1 cellular context compared by ENCODE assay signal in the genomic region with DNA sequence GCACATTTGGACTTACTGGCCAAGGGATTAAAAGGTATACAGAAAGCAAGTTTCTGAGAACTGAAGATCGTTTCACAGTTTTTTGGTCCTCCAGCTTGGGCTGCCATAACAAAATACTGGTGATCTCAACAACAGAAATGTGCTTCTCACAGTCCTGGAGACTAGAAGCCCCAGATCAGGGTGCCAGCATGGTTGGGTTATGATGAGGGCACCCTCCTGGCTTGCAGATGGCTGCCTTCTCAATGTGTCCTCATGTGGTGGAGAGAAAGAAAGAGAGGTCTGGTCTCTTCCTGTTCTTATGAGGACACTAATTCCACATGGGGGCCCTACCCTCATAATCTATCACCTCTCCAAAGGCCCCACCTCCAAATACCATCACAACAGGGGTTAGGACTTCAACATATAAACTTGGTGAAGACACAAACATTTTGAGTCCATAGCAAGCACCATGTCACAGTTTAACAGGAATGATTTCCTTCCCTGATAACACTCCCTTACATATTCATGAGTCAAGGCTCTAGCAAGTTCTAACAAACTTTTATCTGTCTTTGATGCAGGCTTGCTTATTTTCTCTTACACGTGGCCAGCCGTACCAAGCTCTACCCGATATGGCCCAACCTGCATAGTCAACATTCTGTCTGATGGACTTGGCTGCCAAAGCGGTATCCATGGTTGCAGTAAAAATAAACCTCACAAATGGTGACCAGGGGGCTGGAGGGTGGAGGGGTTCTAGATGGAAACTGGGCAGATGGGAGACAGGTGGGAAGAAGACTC.
TF ChIP-seq lines count a peak whose summit lies in the region.

No MANE protein-coding gene starts in this region.

TF ChIP-seq in K562, 482 proteins besides CTCF, POLR2A, EP300 and RAD21:
- no peak for TF ChIP-seq NCOA1 (IDR thresholded peaks at IDR 0.05; ENCODE audit: low read depth)
- TF ChIP-seq SMAD3 (CRISPR knock-in tag; conservative IDR thresholded peaks at IDR 0.05), result no peak
- TF ChIP-seq, protein P1, sequence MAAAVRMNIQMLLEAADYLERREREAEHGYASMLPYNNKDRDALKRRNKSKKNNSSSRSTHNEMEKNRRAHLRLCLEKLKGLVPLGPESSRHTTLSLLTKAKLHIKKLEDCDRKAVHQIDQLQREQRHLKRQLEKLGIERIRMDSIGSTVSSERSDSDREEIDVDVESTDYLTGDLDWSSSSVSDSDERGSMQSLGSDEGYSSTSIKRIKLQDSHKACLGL (CRISPR knock-in tag; IDR thresholded peaks at IDR 0.05; ENCODE audit: borderline replicate concordance, poor library complexity, severe bottlenecking), result no peak
- no peak for TF ChIP-seq ZNF239 (CRISPR knock-in tag; IDR thresholded peaks at IDR 0.05)
- TF ChIP-seq GTF2A2 (tag; IDR thresholded peaks at IDR 0.05), result no peak
- TF ChIP-seq, protein P2, sequence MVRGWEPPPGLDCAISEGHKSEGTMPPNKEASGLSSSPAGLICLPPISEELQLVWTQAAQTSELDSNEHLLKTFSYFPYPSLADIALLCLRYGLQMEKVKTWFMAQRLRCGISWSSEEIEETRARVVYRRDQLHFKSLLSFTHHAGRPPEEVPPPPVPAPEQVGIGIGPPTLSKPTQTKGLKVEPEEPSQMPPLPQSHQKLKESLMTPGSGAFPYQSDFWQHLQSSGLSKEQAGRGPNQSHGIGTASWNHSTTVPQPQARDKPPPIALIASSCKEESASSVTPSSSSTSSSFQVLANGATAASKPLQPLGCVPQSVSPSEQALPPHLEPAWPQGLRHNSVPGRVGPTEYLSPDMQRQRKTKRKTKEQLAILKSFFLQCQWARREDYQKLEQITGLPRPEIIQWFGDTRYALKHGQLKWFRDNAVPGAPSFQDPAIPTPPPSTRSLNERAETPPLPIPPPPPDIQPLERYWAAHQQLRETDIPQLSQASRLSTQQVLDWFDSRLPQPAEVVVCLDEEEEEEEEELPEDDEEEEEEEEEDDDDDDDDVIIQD (CRISPR knock-in tag; IDR thresholded peaks at IDR 0.05), result no peak
- TF ChIP-seq, protein P3, sequence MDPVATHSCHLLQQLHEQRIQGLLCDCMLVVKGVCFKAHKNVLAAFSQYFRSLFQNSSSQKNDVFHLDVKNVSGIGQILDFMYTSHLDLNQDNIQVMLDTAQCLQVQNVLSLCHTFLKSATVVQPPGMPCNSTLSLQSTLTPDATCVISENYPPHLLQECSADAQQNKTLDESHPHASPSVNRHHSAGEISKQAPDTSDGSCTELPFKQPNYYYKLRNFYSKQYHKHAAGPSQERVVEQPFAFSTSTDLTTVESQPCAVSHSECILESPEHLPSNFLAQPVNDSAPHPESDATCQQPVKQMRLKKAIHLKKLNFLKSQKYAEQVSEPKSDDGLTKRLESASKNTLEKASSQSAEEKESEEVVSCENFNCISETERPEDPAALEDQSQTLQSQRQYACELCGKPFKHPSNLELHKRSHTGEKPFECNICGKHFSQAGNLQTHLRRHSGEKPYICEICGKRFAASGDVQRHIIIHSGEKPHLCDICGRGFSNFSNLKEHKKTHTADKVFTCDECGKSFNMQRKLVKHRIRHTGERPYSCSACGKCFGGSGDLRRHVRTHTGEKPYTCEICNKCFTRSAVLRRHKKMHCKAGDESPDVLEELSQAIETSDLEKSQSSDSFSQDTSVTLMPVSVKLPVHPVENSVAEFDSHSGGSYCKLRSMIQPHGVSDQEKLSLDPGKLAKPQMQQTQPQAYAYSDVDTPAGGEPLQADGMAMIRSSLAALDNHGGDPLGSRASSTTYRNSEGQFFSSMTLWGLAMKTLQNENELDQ (CRISPR knock-in tag; IDR thresholded peaks at IDR 0.05; ENCODE audit: borderline replicate concordance), result no peak
- TF ChIP-seq CCAR2 (IDR thresholded peaks at IDR 0.05; ENCODE audit: low read depth, low read length), result no peak
- TF ChIP-seq HMGN3 (IDR thresholded peaks at IDR 0.05; ENCODE audit: borderline replicate concordance, extremely low read depth, insufficient read length, low read depth, low read length), result no peak
- TF ChIP-seq, protein P4, sequence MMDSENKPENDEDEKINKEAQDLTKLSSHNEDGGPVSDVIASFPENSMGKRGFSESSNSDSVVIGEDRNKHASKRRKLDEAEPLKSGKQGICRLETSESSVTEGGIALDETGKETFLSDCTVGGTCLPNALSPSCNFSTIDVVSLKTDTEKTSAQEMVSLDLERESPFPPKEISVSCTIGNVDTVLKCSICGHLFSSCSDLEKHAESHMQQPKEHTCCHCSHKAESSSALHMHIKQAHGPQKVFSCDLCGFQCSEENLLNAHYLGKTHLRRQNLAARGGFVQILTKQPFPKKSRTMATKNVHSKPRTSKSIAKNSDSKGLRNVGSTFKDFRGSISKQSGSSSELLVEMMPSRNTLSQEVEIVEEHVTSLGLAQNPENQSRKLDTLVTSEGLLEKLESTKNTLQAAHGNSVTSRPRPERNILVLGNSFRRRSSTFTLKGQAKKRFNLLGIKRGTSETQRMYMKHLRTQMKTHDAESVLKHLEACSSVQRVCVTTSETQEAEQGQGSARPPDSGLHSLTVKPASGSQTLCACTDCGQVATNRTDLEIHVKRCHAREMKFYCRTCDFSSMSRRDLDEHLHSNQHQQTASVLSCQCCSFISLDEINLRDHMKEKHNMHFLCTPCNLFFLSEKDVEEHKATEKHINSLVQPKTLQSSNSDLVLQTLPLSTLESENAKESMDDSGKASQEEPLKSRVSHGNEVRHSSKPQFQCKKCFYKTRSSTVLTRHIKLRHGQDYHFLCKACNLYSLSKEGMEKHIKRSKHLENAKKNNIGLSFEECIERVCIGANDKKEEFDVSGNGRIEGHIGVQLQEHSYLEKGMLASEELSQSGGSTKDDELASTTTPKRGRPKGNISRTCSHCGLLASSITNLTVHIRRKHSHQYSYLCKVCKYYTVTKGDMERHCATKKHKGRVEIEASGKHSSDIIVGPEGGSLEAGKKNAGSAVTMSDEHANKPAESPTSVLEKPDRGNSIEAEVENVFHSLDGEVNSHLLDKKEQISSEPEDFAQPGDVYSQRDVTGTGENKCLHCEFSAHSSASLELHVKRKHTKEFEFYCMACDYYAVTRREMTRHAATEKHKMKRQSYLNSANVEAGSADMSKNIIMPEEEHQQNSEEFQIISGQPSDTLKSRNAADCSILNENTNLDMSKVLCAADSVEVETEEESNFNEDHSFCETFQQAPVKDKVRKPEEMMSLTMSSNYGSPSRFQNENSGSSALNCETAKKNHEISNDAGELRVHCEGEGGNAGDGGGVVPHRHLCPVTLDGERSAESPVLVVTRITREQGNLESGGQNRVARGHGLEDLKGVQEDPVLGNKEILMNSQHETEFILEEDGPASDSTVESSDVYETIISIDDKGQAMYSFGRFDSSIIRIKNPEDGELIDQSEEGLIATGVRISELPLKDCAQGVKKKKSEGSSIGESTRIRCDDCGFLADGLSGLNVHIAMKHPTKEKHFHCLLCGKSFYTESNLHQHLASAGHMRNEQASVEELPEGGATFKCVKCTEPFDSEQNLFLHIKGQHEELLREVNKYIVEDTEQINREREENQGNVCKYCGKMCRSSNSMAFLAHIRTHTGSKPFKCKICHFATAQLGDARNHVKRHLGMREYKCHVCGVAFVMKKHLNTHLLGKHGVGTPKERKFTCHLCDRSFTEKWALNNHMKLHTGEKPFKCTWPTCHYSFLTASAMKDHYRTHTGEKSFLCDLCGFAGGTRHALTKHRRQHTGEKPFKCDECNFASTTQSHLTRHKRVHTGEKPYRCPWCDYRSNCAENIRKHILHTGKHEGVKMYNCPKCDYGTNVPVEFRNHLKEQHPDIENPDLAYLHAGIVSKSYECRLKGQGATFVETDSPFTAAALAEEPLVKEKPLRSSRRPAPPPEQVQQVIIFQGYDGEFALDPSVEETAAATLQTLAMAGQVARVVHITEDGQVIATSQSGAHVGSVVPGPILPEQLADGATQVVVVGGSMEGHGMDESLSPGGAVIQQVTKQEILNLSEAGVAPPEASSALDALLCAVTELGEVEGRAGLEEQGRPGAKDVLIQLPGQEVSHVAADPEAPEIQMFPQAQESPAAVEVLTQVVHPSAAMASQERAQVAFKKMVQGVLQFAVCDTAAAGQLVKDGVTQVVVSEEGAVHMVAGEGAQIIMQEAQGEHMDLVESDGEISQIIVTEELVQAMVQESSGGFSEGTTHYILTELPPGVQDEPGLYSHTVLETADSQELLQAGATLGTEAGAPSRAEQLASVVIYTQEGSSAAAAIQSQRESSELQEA (IDR thresholded peaks at IDR 0.05; ENCODE audit: low read depth), result no peak
- TF ChIP-seq ZNF408 (CRISPR knock-in tag; IDR thresholded peaks at IDR 0.05; ENCODE audit: low read depth), result no peak
